ENCODE assay signal across 24 cellular contexts in genomic region chr11:19187880-19188279, GRCh38. TPM values are rescaled to one million over a fixed set of nuclear protein-coding genes. Genes with fewer than 3 reads are reported as not detected.
A peak's percentile ranks its signal among the peaks of the same experiment; 100 is the strongest.
DNase-seq lines count a peak whose midpoint lies in the region; ATAC-seq lines count a peak whose summit lies in the region.
"Had no signal": no experiment of that assay in that cellular context is flagged by ENCODE, and none has a peak within 500 bp of the region (broad histone marks: within the 10 kb centered on the region; RNA-seq: fewer than 3 reads in every experiment).

No MANE protein-coding gene starts in this region.

- DNase-seq in DMS53 (lab: John Stamatoyannopoulos, UW) = peak; percentile 31
- DNase-seq in DMS53 treated with DMSO at 0.1 percent for 48 hours (lab: John Stamatoyannopoulos, UW; ENCODE audit: unreplicated experiment) = no peak
- DNase-seq in RPMI7951 (ENCODE audit: low read depth) = peak; percentile 17
- DNase-seq in head of caudate nucleus = peak in 40 of 42 donors; percentile 5 to 80 (median 51)
- peak; percentile 95 for DNase-seq in pons (ENCODE audit: low spot score)
- no peak for DNase-seq in NOMO-1 (lab: John Stamatoyannopoulos, UW; ENCODE audit: unreplicated experiment in 2 of 2)
- DNase-seq: activated CD4-positive, alpha-beta T cell treated with anti-CD3 and anti-CD28 coated beads, Interleukin-2, amount 50 U/mL, for 4 hours; activated CD8-positive, alpha-beta memory T cell treated with anti-CD3 and anti-CD28 coated beads, Interleukin-2, amount 50 U/mL, for 48 hours; activated effector memory CD4-positive, alpha-beta T cell treated with anti-CD3 and anti-CD28 coated beads, Interleukin-2, amount 50 U/mL, for 16 hours; HCEC 1CT; NCI-H1105; NCI-H2171 treated with DMSO at 0.1 percent for 48 hours; PC-9; stimulated activated CD4-positive, alpha-beta T cell treated with anti-CD3 and anti-CD28 coated beads, Interleukin-12 subunit alpha, Interleukin-12 subunit beta, amount 100 ng/mL, for 4 hours; uterus had no signal

- intact Hi-C loops in head of caudate nucleus (cut with DNase I) = no loop called here

- ATAC-seq in GM18867 (IDR thresholded peaks at IDR 0.05; ENCODE audit: unreplicated experiment) (no peak), GM19463 (IDR thresholded peaks at IDR 0.05; ENCODE audit: unreplicated experiment) (no peak)

RNA-seq across cellular contexts. Expression of gene CSRP3, which starts 13.9 kb away (rescaled TPM):
- not detected in 2 replicates for total RNA-seq in RPMI7951 (2014; rRNA removed; shearing (Covaris generic))
- total RNA-seq: breast epithelium; Daoy; fibroblast of villous mesenchyme; mesothelial cell of epicardium; PC-9; renal cortical epithelial cell; suprapubic skin; T-helper 2 cell treated with Interferon-gamma antibody and Interleukin-4, amounts not matched to agents 100 ng/mL and 5 ng/mL, for 36 hours; uterus had no signal

RNA-seq across cellular contexts. Expression of gene E2F8, which starts 52.9 kb away (rescaled TPM):
- total RNA-seq in RPMI7951 (2014; rRNA removed; shearing (Covaris generic)) = 4.7 and 5.0 TPM in 2 replicates

Comparison
In these comparisons a context has a peak if more than half of its experiments do, and no peak if none do; other contexts are left out.
1. DNase-seq: peak in DMS53 (single experiment), RPMI7951 (single experiment), head of caudate nucleus (40 of 42) and pons (single experiment); none in DMS53 treated with DMSO at 0.1 percent for 48 hours (single experiment) and NOMO-1 (0 of 2).